ENCODE assay signal across 8 cellular contexts in genomic region chr4:159227378-159227777, GRCh38.
DNase-seq lines count a peak whose midpoint lies in the region; ATAC-seq and TF ChIP-seq lines count a peak whose summit lies in the region.

No MANE protein-coding gene starts in this region.

- H3K4me3 Mint-ChIP-seq in activated T-cell treated with anti-CD3 and anti-CD28 coated beads, Interleukin-2, amount 50 U/mL, for 24 hours = no peak overlapping the region

- no peaks in the 10 kb centered on the region for H3K36me3 Mint-ChIP-seq in activated T-cell treated with anti-CD3 and anti-CD28 coated beads, Interleukin-2, amount 50 U/mL, for 24 hours (ENCODE audit: low read depth)

- H3K4me3 ChIP-seq in body of pancreas = no peak overlapping the region
- no peak overlapping the region for H3K4me3 ChIP-seq in spleen

- intact Hi-C loops in body of pancreas (cut with DNase I) (no loop called here), spleen (cut with DNase I; ENCODE audit: low total_unique reads) (no loop called here)

- peaks cover 27% of the 10 kb centered on the region for H3K4me1 Mint-ChIP-seq in activated T-cell treated with anti-CD3 and anti-CD28 coated beads, Interleukin-2, amount 50 U/mL, for 24 hours (ENCODE audit: low read depth)

- TF ChIP-seq POLR2A in body of pancreas (IDR thresholded peaks at IDR 0.05) (no peak), spleen (IDR thresholded peaks at IDR 0.05) (no peak)

- ATAC-seq in body of pancreas = peak; percentile 27
- ATAC-seq in GM21360 (IDR thresholded peaks at IDR 0.05; ENCODE audit: unreplicated experiment) = no peak

- peak in 52 of 76 experiments; percentile 1 to 71 (median 31) for DNase-seq in HUDEP-2 (lab: John Stamatoyannopoulos, UW; ENCODE audit: unreplicated experiment in 76 of 76)
- no peak for DNase-seq in body of pancreas
- DNase-seq in iris pigment epithelial cell (ENCODE audit: low read depth) = peak; percentile 59
- DNase-seq in spleen = no peak
- no peak for DNase-seq in activated T-cell treated with anti-CD3 and anti-CD28 coated beads, Interleukin-2, amount 50 U/mL, for 24 hours
- no peak for DNase-seq in stimulated activated naive CD4-positive, alpha-beta T cell treated with Interleukin-2 at 50 U/mL for 16 hours (lab: John Stamatoyannopoulos, UW)
- no peak for DNase-seq in AG08396 (ENCODE audit: low spot score)

- no peak for TF ChIP-seq CTCF in body of pancreas (IDR thresholded peaks at IDR 0.05)
- TF ChIP-seq CTCF in spleen (IDR thresholded peaks at IDR 0.05 in 8 of 11, conservative IDR thresholded peaks at IDR 0.05 in 3 of 11) = no peak

- H3K27ac Mint-ChIP-seq in activated T-cell treated with anti-CD3 and anti-CD28 coated beads, Interleukin-2, amount 50 U/mL, for 24 hours = no peak overlapping the region

- H3K9me3 ChIP-seq in body of pancreas (no peaks in the 10 kb centered on the region), spleen (no peaks in the 10 kb centered on the region)

- H3K27ac ChIP-seq in body of pancreas = peak overlapping the region; percentile 58 to 80 (median 73)
- peak overlapping the region in 7 of 8 donors; percentile 44 to 79 (median 70) for H3K27ac ChIP-seq in spleen

- WGBS in body of pancreas, 2 donors = 7 to 16% methylated on average over 3 of the region's 3 CpGs
- 58 to 76% (median 66%) methylated on average over 3 of the region's 3 CpGs for WGBS in spleen, 5 donors

- H3K27me3 Mint-ChIP-seq in activated T-cell treated with anti-CD3 and anti-CD28 coated beads, Interleukin-2, amount 50 U/mL, for 24 hours = no peaks in the 10 kb centered on the region

- peaks cover 18% of the 10 kb centered on the region for H3K4me1 ChIP-seq in body of pancreas
- H3K4me1 ChIP-seq in spleen = peaks cover 0 to 25% (median 5%) of the 10 kb centered on the region in 6 donors

- H3K36me3 ChIP-seq in body of pancreas (replicated peaks in 1 of 2; ENCODE audit: insufficient read depth in 1 of 2, low read depth in 2 of 2) (no peaks in the 10 kb centered on the region), spleen (no peaks in the 10 kb centered on the region)

- H3K27me3 ChIP-seq in body of pancreas (no peaks in the 10 kb centered on the region), spleen (replicated peaks in 1 of 7) (no peaks in the 10 kb centered on the region)

- H3K9me3 Mint-ChIP-seq in activated T-cell treated with anti-CD3 and anti-CD28 coated beads, Interleukin-2, amount 50 U/mL, for 24 hours = no peaks in the 10 kb centered on the region

Comparison
In these comparisons a context has a peak if more than half of its experiments do, and no peak if none do; other contexts are left out.
1. DNase-seq: peak in HUDEP-2 (52 of 76) and iris pigment epithelial cell (single experiment); none in body of pancreas (0 of 4), spleen (single experiment), activated T-cell treated with anti-CD3 and anti-CD28 coated beads, Interleukin-2, amount 50 U/mL, for 24 hours (single experiment), stimulated activated naive CD4-positive, alpha-beta T cell treated with Interleukin-2 at 50 U/mL for 16 hours (single experiment) and AG08396 (single experiment).